Comparison of ENCODE assay signal across 1 cellular context in the genomic region with DNA sequence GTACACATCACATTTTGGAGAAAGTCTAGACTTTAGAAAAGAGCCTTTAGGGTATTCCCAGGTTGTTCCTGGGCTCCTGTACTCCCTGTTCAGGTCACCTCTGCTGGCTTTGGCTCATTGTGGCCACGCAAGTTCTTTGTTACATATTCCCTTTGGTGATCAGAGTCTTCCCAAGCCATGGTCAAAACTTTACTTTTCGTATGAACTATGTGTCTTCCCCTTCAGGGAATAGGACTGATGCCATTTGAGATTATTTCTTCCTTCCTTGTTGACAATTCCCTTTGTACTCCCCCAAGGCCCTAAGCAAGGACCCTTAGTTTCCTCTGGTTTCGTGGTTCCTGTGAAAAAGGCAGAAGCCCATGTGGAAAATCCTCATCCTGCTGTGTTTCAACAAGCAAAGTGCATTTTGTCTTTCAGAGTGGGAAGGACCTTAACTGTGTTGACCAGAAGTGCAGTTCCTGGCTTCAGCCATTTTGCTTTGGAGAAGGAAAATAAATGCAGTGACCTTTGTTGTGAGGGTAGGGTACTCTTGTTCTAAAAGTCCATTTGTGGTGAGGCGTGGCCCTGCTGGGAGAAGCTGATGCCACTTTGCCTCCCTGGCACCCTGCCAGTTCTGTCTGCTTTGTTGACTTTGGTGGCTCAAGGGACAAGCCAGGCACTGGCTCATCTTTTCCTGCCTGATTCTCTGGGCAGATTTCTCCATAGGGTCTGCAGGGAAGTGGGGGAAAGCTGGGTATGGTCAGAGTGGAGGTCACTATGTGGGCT.
TF ChIP-seq lines count a peak whose summit lies in the region.

No MANE protein-coding gene starts in this region.

TF ChIP-seq in HepG2, 621 proteins besides CTCF, POLR2A, EP300 and RAD21 (continued from another document and continues in another):
- TF ChIP-seq ZNF737 (CRISPR knock-in tag; IDR thresholded peaks at IDR 0.05; ENCODE audit: borderline replicate concordance), result no peak
- TF ChIP-seq ZFP90 (CRISPR knock-in tag; IDR thresholded peaks at IDR 0.05; ENCODE audit: borderline replicate concordance), result no peak
- TF ChIP-seq SP5 (CRISPR knock-in tag; IDR thresholded peaks at IDR 0.05; ENCODE audit: borderline replicate concordance, low read depth), result 0 out of 2 replicates have a peak, but pooled peaks have one; percentile 60
- no peak for TF ChIP-seq U2AF1 (optimal IDR thresholded peaks at IDR 0.05; ENCODE audit: low read depth, low read length)
- TF ChIP-seq ARNT2 (CRISPR knock-in tag; IDR thresholded peaks at IDR 0.05; ENCODE audit: low read depth), result no peak
- TF ChIP-seq ZNF607 (CRISPR knock-in tag; IDR thresholded peaks at IDR 0.05; ENCODE audit: borderline replicate concordance), result no peak
- no peak; the same call in 1 of the 2 replicates for TF ChIP-seq ZNF12 (CRISPR knock-in tag; IDR thresholded peaks at IDR 0.05)
- no peak for TF ChIP-seq TIGD3 (CRISPR knock-in tag; IDR thresholded peaks at IDR 0.05; ENCODE audit: borderline replicate concordance)
- no peak for TF ChIP-seq GATA4 (IDR thresholded peaks at IDR 0.05; ENCODE audit: borderline replicate concordance, low read depth)
- TF ChIP-seq ZSCAN20 (CRISPR knock-in tag; IDR thresholded peaks at IDR 0.05; ENCODE audit: borderline replicate concordance), result no peak
- TF ChIP-seq REL (CRISPR knock-in tag; conservative IDR thresholded peaks at IDR 0.05), result no peak
- no peak for TF ChIP-seq ZNF615 (CRISPR knock-in tag; IDR thresholded peaks at IDR 0.05; ENCODE audit: borderline replicate concordance)
- TF ChIP-seq ZNF816 (CRISPR knock-in tag; IDR thresholded peaks at IDR 0.05; ENCODE audit: borderline replicate concordance), result no peak
- no peak for TF ChIP-seq HOXA9 (CRISPR knock-in tag; IDR thresholded peaks at IDR 0.05; ENCODE audit: borderline replicate concordance)
- TF ChIP-seq ZNF562 (CRISPR knock-in tag; IDR thresholded peaks at IDR 0.05; ENCODE audit: borderline replicate concordance), result no peak
- TF ChIP-seq ZNF230 (CRISPR knock-in tag; IDR thresholded peaks at IDR 0.05), result no peak
- TF ChIP-seq, protein P1, sequence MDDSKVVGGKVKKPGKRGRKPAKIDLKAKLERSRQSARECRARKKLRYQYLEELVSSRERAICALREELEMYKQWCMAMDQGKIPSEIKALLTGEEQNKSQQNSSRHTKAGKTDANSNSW (CRISPR knock-in tag; IDR thresholded peaks at IDR 0.05; ENCODE audit: borderline replicate concordance), result no peak
- no peak for TF ChIP-seq PTBP1 (IDR thresholded peaks at IDR 0.05; ENCODE audit: low read depth, low read length, poor library complexity, severe bottlenecking)
- TF ChIP-seq ZNF513 (CRISPR knock-in tag; conservative IDR thresholded peaks at IDR 0.05), result no peak
- TF ChIP-seq, protein P2, sequence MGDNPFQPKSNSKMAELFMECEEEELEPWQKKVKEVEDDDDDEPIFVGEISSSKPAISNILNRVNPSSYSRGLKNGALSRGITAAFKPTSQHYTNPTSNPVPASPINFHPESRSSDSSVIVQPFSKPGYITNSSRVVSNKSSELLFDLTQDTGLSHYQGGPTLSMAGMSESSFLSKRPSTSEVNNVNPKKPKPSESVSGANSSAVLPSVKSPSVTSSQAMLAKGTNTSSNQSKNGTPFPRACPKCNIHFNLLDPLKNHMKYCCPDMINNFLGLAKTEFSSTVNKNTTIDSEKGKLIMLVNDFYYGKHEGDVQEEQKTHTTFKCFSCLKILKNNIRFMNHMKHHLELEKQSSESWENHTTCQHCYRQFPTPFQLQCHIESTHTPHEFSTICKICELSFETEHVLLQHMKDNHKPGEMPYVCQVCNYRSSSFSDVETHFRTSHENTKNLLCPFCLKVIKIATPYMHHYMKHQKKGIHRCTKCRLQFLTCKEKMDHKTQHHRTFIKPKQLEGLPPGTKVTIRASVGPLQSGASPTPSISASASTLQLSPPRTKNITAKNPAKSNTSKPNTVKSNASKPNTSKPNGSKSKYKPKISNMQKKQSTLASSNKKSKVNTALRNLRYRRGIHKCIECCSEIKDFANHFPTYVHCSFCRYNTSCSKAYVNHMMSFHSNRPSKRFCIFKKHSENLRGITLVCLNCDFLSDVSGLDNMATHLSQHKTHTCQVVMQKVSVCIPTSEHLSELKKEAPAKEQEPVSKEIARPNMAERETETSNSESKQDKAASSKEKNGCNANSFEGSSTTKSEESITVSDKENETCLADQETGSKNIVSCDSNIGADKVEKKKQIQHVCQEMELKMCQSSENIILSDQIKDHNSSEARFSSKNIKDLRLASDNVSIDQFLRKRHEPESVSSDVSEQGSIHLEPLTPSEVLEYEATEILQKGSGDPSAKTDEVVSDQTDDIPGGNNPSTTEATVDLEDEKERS (CRISPR knock-in tag; IDR thresholded peaks at IDR 0.05), result no peak
- no peak for TF ChIP-seq MAFK (conservative IDR thresholded peaks at IDR 0.05 in 1 of 2, IDR thresholded peaks at IDR 0.05 in 1 of 2; ENCODE audit: low read length in 2 of 2)
- TF ChIP-seq CEBPG (CRISPR knock-in tag; IDR thresholded peaks at IDR 0.05), result peak; percentile 70; the same call in 1 of the 2 replicates
- TF ChIP-seq, protein P3, sequence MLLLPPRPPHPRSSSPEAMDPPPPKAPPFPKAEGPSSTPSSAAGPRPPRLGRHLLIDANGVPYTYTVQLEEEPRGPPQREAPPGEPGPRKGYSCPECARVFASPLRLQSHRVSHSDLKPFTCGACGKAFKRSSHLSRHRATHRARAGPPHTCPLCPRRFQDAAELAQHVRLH (CRISPR knock-in tag; IDR thresholded peaks at IDR 0.05; ENCODE audit: borderline replicate concordance, low read depth), result no peak
- TF ChIP-seq ZFP37 (CRISPR knock-in tag; IDR thresholded peaks at IDR 0.05; ENCODE audit: borderline replicate concordance), result no peak
- no peak for TF ChIP-seq GZF1 (CRISPR knock-in tag; IDR thresholded peaks at IDR 0.05)
- TF ChIP-seq, protein P4, sequence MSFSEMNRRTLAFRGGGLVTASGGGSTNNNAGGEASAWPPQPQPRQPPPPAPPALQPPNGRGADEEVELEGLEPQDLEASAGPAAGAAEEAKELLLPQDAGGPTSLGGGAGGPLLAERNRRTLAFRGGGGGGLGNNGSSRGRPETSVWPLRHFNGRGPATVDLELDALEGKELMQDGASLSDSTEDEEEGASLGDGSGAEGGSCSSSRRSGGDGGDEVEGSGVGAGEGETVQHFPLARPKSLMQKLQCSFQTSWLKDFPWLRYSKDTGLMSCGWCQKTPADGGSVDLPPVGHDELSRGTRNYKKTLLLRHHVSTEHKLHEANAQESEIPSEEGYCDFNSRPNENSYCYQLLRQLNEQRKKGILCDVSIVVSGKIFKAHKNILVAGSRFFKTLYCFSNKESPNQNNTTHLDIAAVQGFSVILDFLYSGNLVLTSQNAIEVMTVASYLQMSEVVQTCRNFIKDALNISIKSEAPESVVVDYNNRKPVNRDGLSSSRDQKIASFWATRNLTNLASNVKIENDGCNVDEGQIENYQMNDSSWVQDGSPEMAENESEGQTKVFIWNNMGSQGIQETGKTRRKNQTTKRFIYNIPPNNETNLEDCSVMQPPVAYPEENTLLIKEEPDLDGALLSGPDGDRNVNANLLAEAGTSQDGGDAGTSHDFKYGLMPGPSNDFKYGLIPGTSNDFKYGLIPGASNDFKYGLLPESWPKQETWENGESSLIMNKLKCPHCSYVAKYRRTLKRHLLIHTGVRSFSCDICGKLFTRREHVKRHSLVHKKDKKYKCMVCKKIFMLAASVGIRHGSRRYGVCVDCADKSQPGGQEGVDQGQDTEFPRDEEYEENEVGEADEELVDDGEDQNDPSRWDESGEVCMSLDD (CRISPR knock-in tag; IDR thresholded peaks at IDR 0.05; ENCODE audit: borderline replicate concordance), result no peak
- no peak for TF ChIP-seq ZNF275 (CRISPR knock-in tag; IDR thresholded peaks at IDR 0.05; ENCODE audit: borderline replicate concordance)
- TF ChIP-seq JUND (CRISPR knock-in tag; IDR thresholded peaks at IDR 0.05), result 0 out of 2 replicates have a peak, but pooled peaks have one; percentile 20
- TF ChIP-seq THYN1 (CRISPR knock-in tag; IDR thresholded peaks at IDR 0.05; ENCODE audit: borderline replicate concordance, low read depth), result no peak
- peak; percentile 70 for TF ChIP-seq PHF21A (CRISPR knock-in tag; IDR thresholded peaks at IDR 0.05)
- TF ChIP-seq ZSCAN5A (CRISPR knock-in tag; IDR thresholded peaks at IDR 0.05; ENCODE audit: borderline replicate concordance), result no peak
- TF ChIP-seq, protein P5, sequence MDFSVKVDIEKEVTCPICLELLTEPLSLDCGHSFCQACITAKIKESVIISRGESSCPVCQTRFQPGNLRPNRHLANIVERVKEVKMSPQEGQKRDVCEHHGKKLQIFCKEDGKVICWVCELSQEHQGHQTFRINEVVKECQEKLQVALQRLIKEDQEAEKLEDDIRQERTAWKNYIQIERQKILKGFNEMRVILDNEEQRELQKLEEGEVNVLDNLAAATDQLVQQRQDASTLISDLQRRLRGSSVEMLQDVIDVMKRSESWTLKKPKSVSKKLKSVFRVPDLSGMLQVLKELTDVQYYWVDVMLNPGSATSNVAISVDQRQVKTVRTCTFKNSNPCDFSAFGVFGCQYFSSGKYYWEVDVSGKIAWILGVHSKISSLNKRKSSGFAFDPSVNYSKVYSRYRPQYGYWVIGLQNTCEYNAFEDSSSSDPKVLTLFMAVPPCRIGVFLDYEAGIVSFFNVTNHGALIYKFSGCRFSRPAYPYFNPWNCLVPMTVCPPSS (IDR thresholded peaks at IDR 0.05), result no peak
- no peak for TF ChIP-seq MYNN (CRISPR knock-in tag; IDR thresholded peaks at IDR 0.05; ENCODE audit: low read depth)
- TF ChIP-seq MTF2 (CRISPR knock-in tag; IDR thresholded peaks at IDR 0.05; ENCODE audit: borderline replicate concordance), result no peak
- no peak for TF ChIP-seq ZNF775 (CRISPR knock-in tag; IDR thresholded peaks at IDR 0.05; ENCODE audit: borderline replicate concordance)
- TF ChIP-seq ZNF652 (CRISPR knock-in tag; IDR thresholded peaks at IDR 0.05; ENCODE audit: borderline replicate concordance, low read depth), result peak; percentile 61; the same call in 1 of the 2 replicates
- TF ChIP-seq ZNF225 (CRISPR knock-in tag; IDR thresholded peaks at IDR 0.05), result no peak
- no peak for TF ChIP-seq ZFX (CRISPR knock-in tag; IDR thresholded peaks at IDR 0.05; ENCODE audit: low read depth)
- TF ChIP-seq SUZ12 (IDR thresholded peaks at IDR 0.05; ENCODE audit: low read depth, low read length), result no peak
- no peak for TF ChIP-seq ZC3H13 (CRISPR knock-in tag; IDR thresholded peaks at IDR 0.05)
- 0 out of 2 replicates have a peak, but pooled peaks have one; percentile 61 for TF ChIP-seq ZNF180 (CRISPR knock-in tag; IDR thresholded peaks at IDR 0.05; ENCODE audit: borderline replicate concordance, low read depth)
- peak; percentile 92 for TF ChIP-seq FOXA3 (CRISPR knock-in tag; IDR thresholded peaks at IDR 0.05)
- no peak for TF ChIP-seq HNF1B (CRISPR knock-in tag; IDR thresholded peaks at IDR 0.05)
- TF ChIP-seq ZNF605 (CRISPR knock-in tag; IDR thresholded peaks at IDR 0.05), result no peak
- TF ChIP-seq HOXA3 (CRISPR knock-in tag; IDR thresholded peaks at IDR 0.05), result peak; percentile 76
